Comparison of ENCODE assay signal across 3 cellular contexts in genomic region chr9:80952523-80952922, GRCh38.
TF ChIP-seq lines count a peak whose summit lies in the region.

No MANE protein-coding gene starts in this region.

TF ChIP-seq in GM23338, 12 proteins besides CTCF, POLR2A, EP300 and RAD21 (continued from another document and continues in another):
- no peak for TF ChIP-seq ETS1 (IDR thresholded peaks at IDR 0.05)
- no peak for TF ChIP-seq REST (IDR thresholded peaks at IDR 0.05; ENCODE audit: unreplicated experiment)

TF ChIP-seq in SK-N-SH, 30 proteins besides CTCF, POLR2A, EP300 and RAD21 (continued from another document):
- peak; percentile 31 for TF ChIP-seq CHD2 (IDR thresholded peaks at IDR 0.05; ENCODE audit: low read length, partially characterized antibody)
- no peak for TF ChIP-seq SIN3A (IDR thresholded peaks at IDR 0.05; ENCODE audit: borderline replicate concordance, low read depth, low read length)
- TF ChIP-seq MAX (IDR thresholded peaks at IDR 0.05; ENCODE audit: low read depth), result no peak
- TF ChIP-seq GATA2 (CRISPR knock-in tag; IDR thresholded peaks at IDR 0.05), result peak; percentile 49; the same call in 1 of the 2 replicates
- no peak for TF ChIP-seq FOXM1 (IDR thresholded peaks at IDR 0.05; ENCODE audit: low read depth)
- no peak for TF ChIP-seq MEF2A (IDR thresholded peaks at IDR 0.05; ENCODE audit: borderline replicate concordance, low read depth)
- TF ChIP-seq TEAD4 (IDR thresholded peaks at IDR 0.05; ENCODE audit: borderline replicate concordance, insufficient read depth), result no peak
TF ChIP-seq in SK-N-SH: peak in this region for 2.

TF ChIP-seq in WTC11, 78 proteins besides CTCF, POLR2A, EP300 and RAD21 (continued from another document):
- no peak for TF ChIP-seq ATF6 (CRISPR knock-in tag; IDR thresholded peaks at IDR 0.05)
- TF ChIP-seq NFE2L1 (CRISPR knock-in tag; IDR thresholded peaks at IDR 0.05), result no peak
- TF ChIP-seq MLX (CRISPR knock-in tag; IDR thresholded peaks at IDR 0.05), result no peak
- TF ChIP-seq ARID4B (CRISPR knock-in tag; IDR thresholded peaks at IDR 0.05; ENCODE audit: borderline replicate concordance), result no peak
- no peak for TF ChIP-seq MAX (CRISPR knock-in tag; IDR thresholded peaks at IDR 0.05)
- TF ChIP-seq ZNF219 (CRISPR knock-in tag; IDR thresholded peaks at IDR 0.05; ENCODE audit: borderline replicate concordance), result no peak
- TF ChIP-seq E2F5 (CRISPR knock-in tag; IDR thresholded peaks at IDR 0.05), result no peak
- no peak for TF ChIP-seq ZNF425 (CRISPR knock-in tag; conservative IDR thresholded peaks at IDR 0.05)
- no peak for TF ChIP-seq FOXJ3 (CRISPR knock-in tag; IDR thresholded peaks at IDR 0.05; ENCODE audit: borderline replicate concordance)
- TF ChIP-seq GTF2I (CRISPR knock-in tag; conservative IDR thresholded peaks at IDR 0.05), result no peak
- no peak for TF ChIP-seq MXD4 (CRISPR knock-in tag; IDR thresholded peaks at IDR 0.05; ENCODE audit: borderline replicate concordance)
- TF ChIP-seq GRHL2 (CRISPR knock-in tag; IDR thresholded peaks at IDR 0.05; ENCODE audit: insufficient replicate concordance, severe bottlenecking), result no peak
- no peak for TF ChIP-seq ATF3 (CRISPR knock-in tag; conservative IDR thresholded peaks at IDR 0.05)
